In genomic region chr2:229445501-229446294, GRCh38 we compare ENCODE assay signal across 10 cellular contexts.
DNase-seq lines count a peak whose midpoint lies in the region; TF ChIP-seq lines count a peak whose summit lies in the region.
"Had no signal": no experiment of that assay in that cellular context is flagged by ENCODE, and none has a peak within 500 bp of the region (broad histone marks: within the 10 kb centered on the region; RNA-seq: fewer than 3 reads in every experiment).

No MANE protein-coding gene starts in this region.

- peaks cover 4% of the 10 kb centered on the region for H3K27me3 Mint-ChIP-seq in chondrocyte (ENCODE audit: low read depth)

- H3K27ac Mint-ChIP-seq in chondrocyte (ENCODE audit: unreplicated experiment) = peak overlapping the region; percentile 96

- peak overlapping the region; percentile 40 for H3K4me3 Mint-ChIP-seq in chondrocyte (ENCODE audit: unreplicated experiment)

- no peaks in the 10 kb centered on the region for H3K36me3 Mint-ChIP-seq in chondrocyte (ENCODE audit: low read depth)

- DNase-seq in HS-5 (ENCODE audit: low read depth) = peak; percentile 18
- no peak for DNase-seq in chondrocyte (ENCODE audit: low spot score)
- DNase-seq in medulla oblongata (ENCODE audit: extremely low spot score) = peak; percentile 78
- DNase-seq in superior temporal gyrus (ENCODE audit: extremely low spot score) = peak; percentile 86
- DNase-seq in amniotic stem cell (lab: John Stamatoyannopoulos, UW) = no peak
- no peak for DNase-seq in GOT3 (lab: John Stamatoyannopoulos, UW)
- no peak for DNase-seq in NCI-H345 treated with DMSO at 0.1 percent for 48 hours (lab: John Stamatoyannopoulos, UW; ENCODE audit: unreplicated experiment)
- no peak for DNase-seq in dedifferentiated amniotic fluid mesenchymal stem cell (ENCODE audit: extremely low spot score)
- DNase-seq: activated CD4-positive, alpha-beta T cell treated with anti-CD3 and anti-CD28 coated beads, Interleukin-2, amount 50 U/mL, for 48 hours; NCI-H774 had no signal

- TF ChIP-seq CTCF in chondrocyte (IDR thresholded peaks at IDR 0.05) = no peak

- H3K4me1 Mint-ChIP-seq in chondrocyte (ENCODE audit: low read depth) = peaks cover 25% of the 10 kb centered on the region

- peaks cover 3% of the 10 kb centered on the region for H3K9me3 Mint-ChIP-seq in chondrocyte (ENCODE audit: low read depth)

Comparison
In these comparisons a context has a peak if more than half of its experiments do, and no peak if none do; other contexts are left out.
1. DNase-seq: peak in HS-5 (single experiment), medulla oblongata (single experiment) and superior temporal gyrus (single experiment); none in chondrocyte (single experiment), amniotic stem cell (single experiment), GOT3 (single experiment), NCI-H345 treated with DMSO at 0.1 percent for 48 hours (single experiment) and dedifferentiated amniotic fluid mesenchymal stem cell (single experiment).